ENCODE assay signal across 1 cellular context in genomic region chr18:9552616-9553015, GRCh38.
TF ChIP-seq lines count a peak whose summit lies in the region.

No MANE protein-coding gene starts in this region.

TF ChIP-seq in K562, 482 proteins besides CTCF, POLR2A, EP300 and RAD21 (continued from another document):
- TF ChIP-seq E2F8 (IDR thresholded peaks at IDR 0.05; ENCODE audit: low read depth, partially characterized antibody) (no peak), ZBTB33 (CRISPR knock-in tag; IDR thresholded peaks at IDR 0.05) (no peak), PRPF4 (IDR thresholded peaks at IDR 0.05; ENCODE audit: insufficient read depth, low read depth, low read length, poor library complexity, severe bottlenecking) (no peak), CBFB (CRISPR knock-in tag; IDR thresholded peaks at IDR 0.05) (no peak), EGR1 (conservative IDR thresholded peaks at IDR 0.05) (no peak), ZNF311 (CRISPR knock-in tag; IDR thresholded peaks at IDR 0.05) (no peak), TRIM24 (IDR thresholded peaks at IDR 0.05) (peak in 1 of 2 experiments; percentile 16; a peak in 1 of 4 replicates), TSC22D4 (tag; IDR thresholded peaks at IDR 0.05) (no peak), KAT2B (IDR thresholded peaks at IDR 0.05; ENCODE audit: low read depth, low read length) (no peak), ARNT (IDR thresholded peaks at IDR 0.05) (0 out of 4 replicates have a peak, but pooled peaks of 1 of the 2 experiments have one; percentile 31), BRD9 (IDR thresholded peaks at IDR 0.05; ENCODE audit: low read depth, partially characterized antibody) (no peak), SETDB1 (IDR thresholded peaks at IDR 0.05; ENCODE audit: low read length) (no peak), SRSF3 (IDR thresholded peaks at IDR 0.05; ENCODE audit: insufficient read depth, low read length) (no peak), TRIM28 (IDR thresholded peaks at IDR 0.05) (peak; percentile 54; the same call in 1 of the 2 replicates), KDM1A (IDR thresholded peaks at IDR 0.05) (peak; percentile 25 to 31; a peak in 1 of 4 replicates)
